In the genomic region with DNA sequence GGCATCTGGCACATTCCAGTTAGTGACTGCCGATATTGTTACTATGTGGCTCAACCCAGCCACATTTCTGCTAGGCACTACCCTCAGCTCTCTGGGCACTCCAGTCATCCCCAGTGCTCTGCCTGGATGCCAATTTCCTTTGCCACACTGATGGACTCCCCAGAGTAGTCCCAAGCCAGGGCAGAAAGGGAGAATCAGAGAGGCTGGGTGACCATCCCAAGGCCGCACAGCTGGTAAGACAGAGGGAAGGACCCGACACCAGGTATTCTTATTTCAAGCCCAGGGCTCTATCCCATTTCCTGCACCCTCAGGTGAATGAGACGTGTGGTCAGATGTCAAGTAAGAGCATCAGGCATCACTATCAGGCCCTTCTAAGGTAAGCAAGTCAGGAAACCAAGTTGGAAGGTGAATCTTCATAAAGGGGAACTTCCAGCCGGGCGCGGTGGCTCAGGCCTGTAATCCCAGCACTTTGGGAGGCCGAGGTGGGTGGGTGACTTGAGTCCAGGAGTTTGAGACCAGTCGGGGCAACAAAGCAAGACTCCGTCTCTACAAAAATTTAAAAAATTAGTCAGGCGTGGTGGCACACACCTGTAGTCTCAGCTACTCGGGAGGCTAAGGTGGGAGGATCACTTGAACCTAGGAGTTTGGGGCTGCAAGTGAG, we compare ENCODE assay signal across 1 cellular context.
TF ChIP-seq lines count a peak whose summit lies in the region.

No MANE protein-coding gene starts in this region.

TF ChIP-seq in SK-N-SH, 30 proteins besides CTCF, POLR2A, EP300 and RAD21:
- TF ChIP-seq MEF2A (IDR thresholded peaks at IDR 0.05; ENCODE audit: borderline replicate concordance, low read depth) (no peak), RCOR1 (IDR thresholded peaks at IDR 0.05; ENCODE audit: low read length) (no peak), TEAD4 (IDR thresholded peaks at IDR 0.05; ENCODE audit: borderline replicate concordance, insufficient read depth) (no peak), FOXJ3 (CRISPR knock-in tag; IDR thresholded peaks at IDR 0.05) (no peak)
- TF ChIP-seq, protein P1, sequence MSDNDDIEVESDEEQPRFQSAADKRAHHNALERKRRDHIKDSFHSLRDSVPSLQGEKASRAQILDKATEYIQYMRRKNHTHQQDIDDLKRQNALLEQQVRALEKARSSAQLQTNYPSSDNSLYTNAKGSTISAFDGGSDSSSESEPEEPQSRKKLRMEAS (IDR thresholded peaks at IDR 0.05; ENCODE audit: low read depth): no peak
- TF ChIP-seq, protein P2, sequence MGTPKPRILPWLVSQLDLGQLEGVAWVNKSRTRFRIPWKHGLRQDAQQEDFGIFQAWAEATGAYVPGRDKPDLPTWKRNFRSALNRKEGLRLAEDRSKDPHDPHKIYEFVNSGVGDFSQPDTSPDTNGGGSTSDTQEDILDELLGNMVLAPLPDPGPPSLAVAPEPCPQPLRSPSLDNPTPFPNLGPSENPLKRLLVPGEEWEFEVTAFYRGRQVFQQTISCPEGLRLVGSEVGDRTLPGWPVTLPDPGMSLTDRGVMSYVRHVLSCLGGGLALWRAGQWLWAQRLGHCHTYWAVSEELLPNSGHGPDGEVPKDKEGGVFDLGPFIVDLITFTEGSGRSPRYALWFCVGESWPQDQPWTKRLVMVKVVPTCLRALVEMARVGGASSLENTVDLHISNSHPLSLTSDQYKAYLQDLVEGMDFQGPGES (IDR thresholded peaks at IDR 0.05; ENCODE audit: low read depth, low read length): no peak
- TF ChIP-seq, protein P3, sequence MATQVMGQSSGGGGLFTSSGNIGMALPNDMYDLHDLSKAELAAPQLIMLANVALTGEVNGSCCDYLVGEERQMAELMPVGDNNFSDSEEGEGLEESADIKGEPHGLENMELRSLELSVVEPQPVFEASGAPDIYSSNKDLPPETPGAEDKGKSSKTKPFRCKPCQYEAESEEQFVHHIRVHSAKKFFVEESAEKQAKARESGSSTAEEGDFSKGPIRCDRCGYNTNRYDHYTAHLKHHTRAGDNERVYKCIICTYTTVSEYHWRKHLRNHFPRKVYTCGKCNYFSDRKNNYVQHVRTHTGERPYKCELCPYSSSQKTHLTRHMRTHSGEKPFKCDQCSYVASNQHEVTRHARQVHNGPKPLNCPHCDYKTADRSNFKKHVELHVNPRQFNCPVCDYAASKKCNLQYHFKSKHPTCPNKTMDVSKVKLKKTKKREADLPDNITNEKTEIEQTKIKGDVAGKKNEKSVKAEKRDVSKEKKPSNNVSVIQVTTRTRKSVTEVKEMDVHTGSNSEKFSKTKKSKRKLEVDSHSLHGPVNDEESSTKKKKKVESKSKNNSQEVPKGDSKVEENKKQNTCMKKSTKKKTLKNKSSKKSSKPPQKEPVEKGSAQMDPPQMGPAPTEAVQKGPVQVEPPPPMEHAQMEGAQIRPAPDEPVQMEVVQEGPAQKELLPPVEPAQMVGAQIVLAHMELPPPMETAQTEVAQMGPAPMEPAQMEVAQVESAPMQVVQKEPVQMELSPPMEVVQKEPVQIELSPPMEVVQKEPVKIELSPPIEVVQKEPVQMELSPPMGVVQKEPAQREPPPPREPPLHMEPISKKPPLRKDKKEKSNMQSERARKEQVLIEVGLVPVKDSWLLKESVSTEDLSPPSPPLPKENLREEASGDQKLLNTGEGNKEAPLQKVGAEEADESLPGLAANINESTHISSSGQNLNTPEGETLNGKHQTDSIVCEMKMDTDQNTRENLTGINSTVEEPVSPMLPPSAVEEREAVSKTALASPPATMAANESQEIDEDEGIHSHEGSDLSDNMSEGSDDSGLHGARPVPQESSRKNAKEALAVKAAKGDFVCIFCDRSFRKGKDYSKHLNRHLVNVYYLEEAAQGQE (IDR thresholded peaks at IDR 0.05; ENCODE audit: low read depth, low read length): no peak
